Comparison of ENCODE assay signal across 10 cellular contexts in the genomic region with DNA sequence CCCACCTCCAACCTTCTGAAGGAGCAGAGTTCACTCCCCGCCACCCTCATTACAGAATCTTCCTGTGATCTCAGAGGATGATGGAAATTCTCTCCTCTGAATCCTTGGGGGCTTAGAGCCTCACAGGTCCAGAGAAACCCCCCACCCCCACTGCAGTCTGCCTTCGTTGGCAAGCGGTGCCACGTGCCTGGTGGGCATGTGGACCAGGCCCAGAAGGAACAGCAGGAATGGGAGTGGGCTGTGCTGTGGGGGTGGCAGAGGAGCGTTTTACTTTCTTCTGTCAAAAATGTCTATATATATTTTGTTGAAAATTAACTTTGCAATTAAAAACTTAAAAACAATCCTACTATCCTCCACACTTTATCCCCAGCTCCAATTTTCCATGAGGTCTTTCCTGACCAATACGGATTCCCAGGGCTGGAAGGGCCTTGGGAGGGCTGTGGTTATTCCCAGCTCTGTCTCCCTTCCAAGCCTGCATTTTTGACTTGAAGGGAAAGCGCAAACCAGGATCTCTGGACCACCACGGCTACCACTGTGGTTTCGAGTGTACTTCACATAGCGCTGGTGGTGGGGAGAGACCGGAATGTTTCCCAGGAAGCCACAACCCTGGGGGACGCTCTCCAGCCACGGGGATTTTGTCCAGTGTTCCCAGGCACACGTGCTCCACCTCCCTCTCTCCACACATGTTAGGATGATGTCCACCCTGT. TPM values are rescaled to one million over a fixed set of nuclear protein-coding genes. Genes with fewer than 3 reads are reported as not detected.
DNase-seq lines count a peak whose midpoint lies in the region; ATAC-seq and TF ChIP-seq lines count a peak whose summit lies in the region.
"Had no signal": no experiment of that assay in that cellular context is flagged by ENCODE, and none has a peak within 500 bp of the region (broad histone marks: within the 10 kb centered on the region; RNA-seq: fewer than 3 reads in every experiment).

No MANE protein-coding gene starts in this region.

- CTCF ChIA-PET in activated CD4-positive, alpha-beta memory T cell treated with anti-CD3 and anti-CD28 coated beads, Interleukin-2, amount 10 ng/mL, durations not matched to agents 7 days and 5 days (lab: Charles Lee), result interaction anchor here (1.0 to 1.4 kb wide), 2 partner anchors 11 to 120 kb away, joined by 3 read pairs; no protein-coding TSS in a partner anchor
- CTCF ChIA-PET in RWPE1 (lab: Yijun Ruan, JAX), result no interaction called here

- no peak for ATAC-seq in activated T-cell treated with anti-CD3 and anti-CD28 coated beads, Interleukin-2, amount 50 U/mL, for 72 hours (replicated peaks in 1 of 2)
- no peak for ATAC-seq in stimulated activated naive CD8-positive, alpha-beta T cell treated with anti-CD3 and anti-CD28 coated beads, Interleukin-15, amount 100 ng/mL, for 72 hours
- ATAC-seq in GM21717 (IDR thresholded peaks at IDR 0.05; ENCODE audit: unreplicated experiment), result no peak

- DNase-seq in activated T-cell treated with anti-CD3 and anti-CD28 coated beads, Interleukin-2, amount 50 U/mL, for 72 hours, result no peak
- no peak for DNase-seq in activated T-cell treated with anti-CD3 and anti-CD28 coated beads, Interleukin-2, amount 50 U/mL, for 48 hours
- DNase-seq in activated CD4-positive, alpha-beta memory T cell treated with anti-CD3 and anti-CD28 coated beads, Interleukin-2, amount 10 ng/mL, durations not matched to agents 7 days and 5 days, result no peak
- no peak for DNase-seq in glutamatergic neuron
- DNase-seq in stimulated activated naive CD8-positive, alpha-beta T cell treated with anti-CD3 and anti-CD28 coated beads, Interleukin-15, amount 100 ng/mL, for 72 hours, result no peak
- DNase-seq in RWPE1 (ENCODE audit: low spot score), result no peak
- DNase-seq in LoVo (ENCODE audit: low spot score), result no peak
- DNase-seq: colonic mucosa, SW 1271 had no signal

- POLR2A ChIA-PET in activated CD4-positive, alpha-beta memory T cell treated with anti-CD3 and anti-CD28 coated beads, Interleukin-2, amount 10 ng/mL, durations not matched to agents 7 days and 5 days (lab: Charles Lee), result interaction anchor here (0.9 to 2.1 kb wide), 4 partner anchors 17 to 112 kb away, joined by 3 to 7 read pairs (median 3); a partner anchor contains a TSS
- POLR2A ChIA-PET in RWPE1 (lab: Yijun Ruan, JAX; ENCODE audit: low non-redundant PET), result no interaction called here

- peaks cover 11% of the 10 kb centered on the region for H3K4me1 Mint-ChIP-seq in activated T-cell treated with anti-CD3 and anti-CD28 coated beads, Interleukin-2, amount 50 U/mL, for 72 hours (ENCODE audit: low read depth)
- peaks cover 14% of the 10 kb centered on the region for H3K4me1 Mint-ChIP-seq in activated CD4-positive, alpha-beta memory T cell treated with anti-CD3 and anti-CD28 coated beads, Interleukin-2, amount 10 ng/mL, durations not matched to agents 7 days and 5 days
- H3K4me1 Mint-ChIP-seq in glutamatergic neuron (ENCODE audit: low read depth, unreplicated experiment), result peaks cover 7% of the 10 kb centered on the region
- peaks cover 30% of the 10 kb centered on the region for H3K4me1 Mint-ChIP-seq in stimulated activated naive CD8-positive, alpha-beta T cell treated with anti-CD3 and anti-CD28 coated beads, Interleukin-15, amount 100 ng/mL, for 72 hours

- H3K27ac ChIP-seq in RWPE1, result no peak overlapping the region
- H3K27ac ChIP-seq: colonic mucosa had no signal

- H3K36me3 Mint-ChIP-seq in activated T-cell treated with anti-CD3 and anti-CD28 coated beads, Interleukin-2, amount 50 U/mL, for 72 hours (ENCODE audit: insufficient read depth in 2 of 2), result no peaks in the 10 kb centered on the region
- H3K36me3 Mint-ChIP-seq in activated CD4-positive, alpha-beta memory T cell treated with anti-CD3 and anti-CD28 coated beads, Interleukin-2, amount 10 ng/mL, durations not matched to agents 7 days and 5 days (ENCODE audit: low read depth), result no peaks in the 10 kb centered on the region
- no peaks in the 10 kb centered on the region for H3K36me3 Mint-ChIP-seq in glutamatergic neuron (ENCODE audit: unreplicated experiment)

- no peak overlapping the region for H3K27ac Mint-ChIP-seq in activated T-cell treated with anti-CD3 and anti-CD28 coated beads, Interleukin-2, amount 50 U/mL, for 72 hours
- no peak overlapping the region for H3K27ac Mint-ChIP-seq in activated CD4-positive, alpha-beta memory T cell treated with anti-CD3 and anti-CD28 coated beads, Interleukin-2, amount 10 ng/mL, durations not matched to agents 7 days and 5 days
- H3K27ac Mint-ChIP-seq in glutamatergic neuron (ENCODE audit: unreplicated experiment), result no peak overlapping the region
- H3K27ac Mint-ChIP-seq in stimulated activated naive CD8-positive, alpha-beta T cell treated with anti-CD3 and anti-CD28 coated beads, Interleukin-15, amount 100 ng/mL, for 72 hours, result no peak overlapping the region

- H3K4me3 Mint-ChIP-seq in activated T-cell treated with anti-CD3 and anti-CD28 coated beads, Interleukin-2, amount 50 U/mL, for 72 hours, result peak overlapping the region; percentile 52 to 66
- peak overlapping the region; percentile 27 for H3K4me3 Mint-ChIP-seq in activated CD4-positive, alpha-beta memory T cell treated with anti-CD3 and anti-CD28 coated beads, Interleukin-2, amount 10 ng/mL, durations not matched to agents 7 days and 5 days
- peak overlapping the region; percentile 77 for H3K4me3 Mint-ChIP-seq in glutamatergic neuron (ENCODE audit: unreplicated experiment)
- H3K4me3 Mint-ChIP-seq in stimulated activated naive CD8-positive, alpha-beta T cell treated with anti-CD3 and anti-CD28 coated beads, Interleukin-15, amount 100 ng/mL, for 72 hours, result peak overlapping the region; percentile 67 to 68

- no peaks in the 10 kb centered on the region for H3K9me3 Mint-ChIP-seq in activated T-cell treated with anti-CD3 and anti-CD28 coated beads, Interleukin-2, amount 50 U/mL, for 72 hours
- no peaks in the 10 kb centered on the region for H3K9me3 Mint-ChIP-seq in activated CD4-positive, alpha-beta memory T cell treated with anti-CD3 and anti-CD28 coated beads, Interleukin-2, amount 10 ng/mL, durations not matched to agents 7 days and 5 days
- peaks cover 10% of the 10 kb centered on the region for H3K9me3 Mint-ChIP-seq in glutamatergic neuron (ENCODE audit: unreplicated experiment)
- no peaks in the 10 kb centered on the region for H3K9me3 Mint-ChIP-seq in stimulated activated naive CD8-positive, alpha-beta T cell treated with anti-CD3 and anti-CD28 coated beads, Interleukin-15, amount 100 ng/mL, for 72 hours

- no peak for TF ChIP-seq CTCF in glutamatergic neuron (IDR thresholded peaks at IDR 0.05; ENCODE audit: partially characterized antibody, unreplicated experiment)
- no peak for TF ChIP-seq CTCF in RWPE1 (conservative IDR thresholded peaks at IDR 0.05; ENCODE audit: low read depth)

- H3K27me3 Mint-ChIP-seq in activated T-cell treated with anti-CD3 and anti-CD28 coated beads, Interleukin-2, amount 50 U/mL, for 72 hours (ENCODE audit: low read depth), result peaks cover 39% of the 10 kb centered on the region
- peaks cover 54% of the 10 kb centered on the region for H3K27me3 Mint-ChIP-seq in activated CD4-positive, alpha-beta memory T cell treated with anti-CD3 and anti-CD28 coated beads, Interleukin-2, amount 10 ng/mL, durations not matched to agents 7 days and 5 days
- H3K27me3 Mint-ChIP-seq in glutamatergic neuron (ENCODE audit: unreplicated experiment), result peaks cover 27% of the 10 kb centered on the region
- peaks cover 55% of the 10 kb centered on the region for H3K27me3 Mint-ChIP-seq in stimulated activated naive CD8-positive, alpha-beta T cell treated with anti-CD3 and anti-CD28 coated beads, Interleukin-15, amount 100 ng/mL, for 72 hours

RNA-seq across cellular contexts. Expression of a gene that starts 1.0 kb away (rescaled TPM):
- 1 to 10 TPM; 6.3 to 6.4 TPM for total RNA-seq in activated T-cell treated with anti-CD3 and anti-CD28 coated beads, Interleukin-2, amount 50 U/mL, for 72 hours
- 1 to 10 TPM in 1 of 2 experiments, under 1 TPM in 1; 0.91 to 1.3 TPM for total RNA-seq in activated CD4-positive, alpha-beta memory T cell treated with anti-CD3 and anti-CD28 coated beads, Interleukin-2, amount 10 ng/mL, durations not matched to agents 7 days and 5 days
- total RNA-seq in glutamatergic neuron (ENCODE audit: unreplicated experiment), result 9.2 TPM

RNA-seq across cellular contexts. Expression of a gene that starts 27.2 kb away (rescaled TPM):
- total RNA-seq in activated T-cell treated with anti-CD3 and anti-CD28 coated beads, Interleukin-2, amount 50 U/mL, for 72 hours, result 100 to 1,000 TPM; 116 to 124 TPM
- 10 to 100 TPM; 76.5 TPM for total RNA-seq in activated CD4-positive, alpha-beta memory T cell treated with anti-CD3 and anti-CD28 coated beads, Interleukin-2, amount 10 ng/mL, durations not matched to agents 7 days and 5 days
- 27.6 TPM for total RNA-seq in glutamatergic neuron (ENCODE audit: unreplicated experiment)

RNA-seq across cellular contexts. Expression of a gene that starts 50.9 kb away (rescaled TPM):
- total RNA-seq in activated T-cell treated with anti-CD3 and anti-CD28 coated beads, Interleukin-2, amount 50 U/mL, for 72 hours, result 10 to 100 TPM; 10.6 to 16.6 TPM
- 1 to 10 TPM; 8.0 to 8.4 TPM for total RNA-seq in activated CD4-positive, alpha-beta memory T cell treated with anti-CD3 and anti-CD28 coated beads, Interleukin-2, amount 10 ng/mL, durations not matched to agents 7 days and 5 days
- total RNA-seq in glutamatergic neuron (ENCODE audit: unreplicated experiment), result 19.4 TPM

Comparison
In these comparisons a context has a peak if more than half of its experiments do, and no peak if none do; other contexts are left out.
1. H3K4me3 Mint-ChIP-seq: peak in every context shown above with its lines; median percentile 77 in glutamatergic neuron; 68 in stimulated activated naive CD8-positive, alpha-beta T cell treated with anti-CD3 and anti-CD28 coated beads, Interleukin-15, amount 100 ng/mL, for 72 hours; 59 in activated T-cell treated with anti-CD3 and anti-CD28 coated beads, Interleukin-2, amount 50 U/mL, for 72 hours; 27 in activated CD4-positive, alpha-beta memory T cell treated with anti-CD3 and anti-CD28 coated beads, Interleukin-2, amount 10 ng/mL, durations not matched to agents 7 days and 5 days.